9 cellular contexts compared by ENCODE assay signal in genomic region chr7:77651544-77652162, GRCh38. TPM values are rescaled to one million over a fixed set of nuclear protein-coding genes. Genes with fewer than 3 reads are reported as not detected.
DNase-seq lines count a peak whose midpoint lies in the region; ATAC-seq and TF ChIP-seq lines count a peak whose summit lies in the region.
"Had no signal": no experiment of that assay in that cellular context is flagged by ENCODE, and none has a peak within 500 bp of the region (broad histone marks: within the 10 kb centered on the region; RNA-seq: fewer than 3 reads in every experiment).

No MANE protein-coding gene starts in this region.

- ATAC-seq in GM18511 (IDR thresholded peaks at IDR 0.05; ENCODE audit: unreplicated experiment) (peak; percentile 46), right lobe of liver (peak; percentile 56 to 68 (median 60)), GM19328 (IDR thresholded peaks at IDR 0.05; ENCODE audit: unreplicated experiment) (no peak), HG03520 (IDR thresholded peaks at IDR 0.05; ENCODE audit: unreplicated experiment) (no peak), HG03280 (IDR thresholded peaks at IDR 0.05; ENCODE audit: unreplicated experiment) (no peak)

- H3K27ac ChIP-seq in breast epithelium (no peak overlapping the region), right lobe of liver (no peak overlapping the region)

- TF ChIP-seq POLR2A in breast epithelium (IDR thresholded peaks at IDR 0.05) = no peak
- TF ChIP-seq POLR2A in right lobe of liver (IDR thresholded peaks at IDR 0.05) = no peak

- intact Hi-C loops in breast epithelium (cut with DNase I; ENCODE audit: low total_unique reads) (loop anchor here (10.0 kb wide), 1 partner anchor 1653 kb away; no protein-coding TSS in a partner anchor), right lobe of liver (cut with DNase I) (loop anchor here in 1 of 2 donors (10.0 kb wide), 1 partner anchor 103 kb away; no protein-coding TSS in a partner anchor)

- 17% methylated on average over 3 of the region's 3 CpGs for WGBS in right lobe of liver (ENCODE audit: insufficient coverage, low coverage, low lambda C conversion rate, missing lambda C conversion rate)

- TF ChIP-seq CTCF in breast epithelium (IDR thresholded peaks at IDR 0.05) = peak; percentile 61 to 73 (median 65)
- peak; percentile 66 to 77 (median 72) for TF ChIP-seq CTCF in right lobe of liver (IDR thresholded peaks at IDR 0.05)

- H3K27me3 ChIP-seq in breast epithelium = no peaks in the 10 kb centered on the region
- no peaks in the 10 kb centered on the region for H3K27me3 ChIP-seq in right lobe of liver

- H3K4me1 ChIP-seq in breast epithelium (no peaks in the 10 kb centered on the region), right lobe of liver (peaks cover 0 to 8% (median 0%) of the 10 kb centered on the region in 4 donors)

- peak; percentile 22 for DNase-seq in COLO668 (lab: John Stamatoyannopoulos, UW; ENCODE audit: unreplicated experiment)
- DNase-seq in NOMO-1 (lab: John Stamatoyannopoulos, UW; ENCODE audit: unreplicated experiment in 2 of 2) = peak; percentile 57 to 87
- DNase-seq in breast epithelium (ENCODE audit: low spot score in 2 of 2) = no peak
- no peak for DNase-seq in right lobe of liver
- DNase-seq: activated B cell treated with CpG ODN at 0.5 μM for 24 hours had no signal

- H3K36me3 ChIP-seq in breast epithelium = no peaks in the 10 kb centered on the region
- peaks cover 0 to 2% (median 0%) of the 10 kb centered on the region in 4 donors for H3K36me3 ChIP-seq in right lobe of liver

- H3K4me3 ChIP-seq in breast epithelium = no peak overlapping the region
- H3K4me3 ChIP-seq in right lobe of liver = no peak overlapping the region

- H3K9me3 ChIP-seq in breast epithelium = no peaks in the 10 kb centered on the region
- no peaks in the 10 kb centered on the region for H3K9me3 ChIP-seq in right lobe of liver

RNA-seq across cellular contexts. Expression of gene RSBN1L, which starts 44.6 kb away (rescaled TPM):
- total RNA-seq in breast epithelium (10 to 100 TPM; 13.9 to 34.5 (median 29.8) TPM), right lobe of liver (10 to 100 TPM in 1 of 6 experiments, 1 to 10 TPM in 5; 8.2 to 10.4 (median 8.8) TPM)

Comparison
In these comparisons a context has a peak if more than half of its experiments do, and no peak if none do; other contexts are left out.
1. DNase-seq: peak in COLO668 (single experiment) and NOMO-1 (2 of 2); none in breast epithelium (0 of 2) and right lobe of liver (0 of 3).
2. ATAC-seq: peak in GM18511 (single experiment) and right lobe of liver (4 of 4); none in GM19328 (single experiment), HG03520 (single experiment) and HG03280 (single experiment).